20 cellular contexts compared by ENCODE assay signal in the genomic region with DNA sequence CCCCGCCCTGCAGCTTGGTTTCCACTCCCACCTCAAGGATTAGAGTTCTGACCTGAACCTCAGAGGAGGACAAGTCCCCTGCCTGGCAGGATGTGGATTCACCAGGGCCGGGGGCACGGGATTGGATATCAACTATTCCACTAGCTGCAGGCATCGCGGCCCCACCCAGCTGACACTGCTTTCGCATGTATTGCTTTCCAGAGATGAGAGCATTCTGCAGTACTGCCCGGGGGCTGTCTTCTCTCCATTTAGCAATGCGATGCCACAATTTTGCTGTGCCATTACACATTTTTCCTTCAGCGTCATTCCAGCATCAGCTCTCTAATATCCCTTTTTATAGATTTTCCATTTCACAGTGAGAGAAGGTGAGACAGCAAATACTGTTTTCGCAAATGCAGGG. TPM values are rescaled to one million over a fixed set of nuclear protein-coding genes. Genes with fewer than 3 reads are reported as not detected.
DNase-seq lines count a peak whose midpoint lies in the region; ATAC-seq and TF ChIP-seq lines count a peak whose summit lies in the region.
"Had no signal": no experiment of that assay in that cellular context is flagged by ENCODE, and none has a peak within 500 bp of the region (broad histone marks: within the 10 kb centered on the region; RNA-seq: fewer than 3 reads in every experiment).

No MANE protein-coding gene starts in this region.

- DNase-seq in right atrium auricular region (ENCODE audit: low spot score) (peak; percentile 80), left ventricle myocardium inferior (no peak), dorsolateral prefrontal cortex (peak in 5 of 10 donors; percentile 51 to 63 (median 58)), left kidney (ENCODE audit: low read depth, low spot score) (peak; percentile 39), aorta (peak; percentile 63 to 81), DMS114 treated with DMSO at 0.1 percent for 48 hours (lab: John Stamatoyannopoulos, UW; ENCODE audit: unreplicated experiment) (no peak), NCI-H1092 treated with DMSO at 0.1 percent for 48 hours (lab: John Stamatoyannopoulos, UW) (no peak), GM19240 (ENCODE audit: insufficient read length, low spot score) (no peak)
- DNase-seq: activated CD4-positive, alpha-beta memory T cell treated with anti-CD3 and anti-CD28 coated beads, Interleukin-2, amount 10 ng/mL, durations not matched to agents 7 days and 5 days; activated naive CD4-positive, alpha-beta T cell treated with anti-CD3 and anti-CD28 coated beads for 36 hours; activated T-cell treated with anti-CD3 and anti-CD28 coated beads, Interleukin-2, amount 50 U/mL, for 24 hours; CD8-positive, alpha-beta T cell; DMS79; NCI-H1105; NCI-H526 treated with DMSO at 0.1 percent for 48 hours; nephron progenitor cell; SHP77; stimulated activated CD8-positive, alpha-beta memory T cell treated with anti-CD3 and anti-CD28 coated beads, Interleukin-4, amount 100 ng/mL, for 48 hours had no signal

- no peaks in the 10 kb centered on the region for H3K9me3 ChIP-seq in right atrium auricular region
- no peaks in the 10 kb centered on the region for H3K9me3 ChIP-seq in left ventricle myocardium inferior (replicated peaks)
- H3K9me3 ChIP-seq in aorta (ENCODE audit: control insufficient read depth, low read length) = no peaks in the 10 kb centered on the region
- H3K9me3 ChIP-seq: prostate gland had no signal

- H3K27me3 ChIP-seq in right atrium auricular region (no peaks in the 10 kb centered on the region), left ventricle myocardium inferior (ENCODE audit: low read depth) (no peaks in the 10 kb centered on the region), dorsolateral prefrontal cortex (no peaks in the 10 kb centered on the region), aorta (ENCODE audit: control insufficient read depth in 1 of 2, insufficient read depth in 2 of 2, low read length in 1 of 2) (no peaks in the 10 kb centered on the region)

- H3K4me1 ChIP-seq in right atrium auricular region = peaks cover 0 to 49% of the 10 kb centered on the region in 2 donors
- peaks cover 51% of the 10 kb centered on the region for H3K4me1 ChIP-seq in left ventricle myocardium inferior
- peaks cover 0 to 2% of the 10 kb centered on the region in 2 donors for H3K4me1 ChIP-seq in aorta (ENCODE audit: control insufficient read depth in 1 of 2, insufficient read depth in 2 of 2, low read length in 2 of 2)
- H3K4me1 ChIP-seq: prostate gland had no signal

- 57 to 61% methylated on average over 10 of the region's 10 CpGs for WGBS in aorta, 2 donors

- peak; percentile 44 for ATAC-seq in aorta (ENCODE audit: low FRiP score)
- ATAC-seq: CD8-positive, alpha-beta T cell had no signal

- TF ChIP-seq CTCF in right atrium auricular region (IDR thresholded peaks at IDR 0.05) (no peak), left ventricle myocardium inferior (IDR thresholded peaks at IDR 0.05; ENCODE audit: borderline replicate concordance) (no peak), dorsolateral prefrontal cortex (IDR thresholded peaks at IDR 0.05 in 54 of 56, conservative IDR thresholded peaks at IDR 0.05 in 2 of 56; ENCODE audit: low read depth in 1 of 56, partially characterized antibody in 56 of 56) (no peak)

- no peak overlapping the region for H3K27ac ChIP-seq in right atrium auricular region
- no peak overlapping the region for H3K27ac ChIP-seq in left ventricle myocardium inferior (replicated peaks)
- H3K27ac ChIP-seq in dorsolateral prefrontal cortex = peak overlapping the region in 48 of 59 donors; percentile 1 to 99 (median 64)
- no peak overlapping the region for H3K27ac ChIP-seq in aorta (ENCODE audit: low read depth in 1 of 2, low read length in 2 of 2)
- H3K27ac ChIP-seq: KMS-11, prostate gland had no signal

- peaks cover 4% of the 10 kb centered on the region for H3K36me3 ChIP-seq in right atrium auricular region
- peaks cover 6% of the 10 kb centered on the region for H3K36me3 ChIP-seq in left ventricle myocardium inferior
- no peaks in the 10 kb centered on the region for H3K36me3 ChIP-seq in aorta (ENCODE audit: control insufficient read depth in 1 of 2, insufficient read depth in 2 of 2, low read length in 1 of 2)
- H3K36me3 ChIP-seq: prostate gland had no signal

- intact Hi-C loops in left ventricle myocardium inferior (cut with micrococcal nuclease) = no loop called here
- intact Hi-C loops in dorsolateral prefrontal cortex (cut with DNase I) = no loop called here
- intact Hi-C loops in aorta (cut with DNase I) = no loop called here

- H3K4me3 ChIP-seq in right atrium auricular region (no peak overlapping the region), left ventricle myocardium inferior (no peak overlapping the region), dorsolateral prefrontal cortex (peak overlapping the region in 3 of 59 donors; percentile 3 to 8 (median 4)), aorta (ENCODE audit: low read length in 2 of 2) (no peak overlapping the region)
- H3K4me3 ChIP-seq: prostate gland had no signal

RNA-seq across cellular contexts. Expression of gene CTIF, which starts 42.0 kb away (rescaled TPM):
- total RNA-seq in right atrium auricular region (10 to 100 TPM; 30.6 to 61.2 TPM), left ventricle myocardium inferior (60.0 TPM), dorsolateral prefrontal cortex (100 to 1,000 TPM; 148 to 308 (median 218) TPM), aorta (100 to 1,000 TPM in 1 of 2 donors, 10 to 100 TPM in 1; 87.1 to 113 TPM)
- 10 to 100 TPM; 14.4 to 99.7 TPM for polyA plus RNA-seq in aorta

Comparison
In these comparisons a context has a peak if more than half of its experiments do, and no peak if none do; other contexts are left out.
1. DNase-seq: peak in right atrium auricular region (single experiment), left kidney (single experiment) and aorta (2 of 2); none in left ventricle myocardium inferior (single experiment), DMS114 treated with DMSO at 0.1 percent for 48 hours (single experiment), NCI-H1092 treated with DMSO at 0.1 percent for 48 hours (single experiment) and GM19240 (single experiment).
2. H3K27ac ChIP-seq: peak in dorsolateral prefrontal cortex (48 of 59); none in right atrium auricular region (0 of 2), left ventricle myocardium inferior (single experiment) and aorta (0 of 2).